8 cellular contexts compared by ENCODE assay signal in the genomic region with DNA sequence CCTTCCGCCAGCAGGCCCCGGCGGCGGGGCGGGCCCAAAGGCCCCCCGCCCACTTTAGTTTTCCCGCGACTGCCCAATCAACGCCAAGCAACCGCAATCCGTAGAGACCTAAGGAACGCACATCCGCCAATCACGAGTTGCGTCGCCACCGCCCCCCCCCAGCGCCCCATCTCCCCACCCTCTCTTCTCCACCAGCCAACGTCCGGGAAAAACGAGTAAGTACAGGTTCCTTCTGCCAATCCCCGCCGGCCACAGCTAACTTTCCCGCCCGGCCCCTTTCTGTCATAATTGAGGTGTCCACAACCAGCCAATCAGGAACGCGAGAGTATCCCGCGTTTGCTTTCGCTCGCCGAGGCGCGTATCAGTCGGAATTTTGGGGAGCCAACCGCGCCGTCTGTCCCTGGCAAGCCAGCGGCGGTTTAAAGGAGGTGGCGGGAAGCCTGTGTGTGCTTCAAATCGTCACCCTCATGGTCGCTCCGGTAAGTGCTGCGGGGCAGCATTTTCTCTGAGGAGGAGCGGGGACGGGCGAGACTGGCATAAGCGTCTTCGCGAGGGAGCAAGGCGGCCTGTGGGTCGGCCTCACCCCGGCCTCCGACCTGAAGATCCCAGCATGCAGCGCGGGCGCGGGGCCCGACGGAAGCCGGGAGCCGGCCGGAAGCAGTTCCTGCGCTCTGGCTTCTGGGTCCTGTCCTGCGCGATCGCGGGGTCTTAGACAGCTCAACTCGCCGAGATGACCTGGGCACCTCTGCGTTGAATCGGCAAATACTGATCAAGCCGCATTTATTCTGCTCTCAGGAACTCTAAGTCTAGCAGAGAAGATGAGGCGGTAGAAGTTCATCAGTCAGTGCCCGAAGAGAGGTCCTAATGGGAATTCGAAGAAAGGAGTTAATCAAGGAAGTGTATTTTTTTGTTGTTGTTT. TPM values are rescaled to one million over a fixed set of nuclear protein-coding genes. Genes with fewer than 3 reads are reported as not detected.
A peak's percentile ranks its signal among the peaks of the same experiment; 100 is the strongest.
DNase-seq lines count a peak whose midpoint lies in the region; ATAC-seq and TF ChIP-seq lines count a peak whose summit lies in the region.

A gene with protein sequence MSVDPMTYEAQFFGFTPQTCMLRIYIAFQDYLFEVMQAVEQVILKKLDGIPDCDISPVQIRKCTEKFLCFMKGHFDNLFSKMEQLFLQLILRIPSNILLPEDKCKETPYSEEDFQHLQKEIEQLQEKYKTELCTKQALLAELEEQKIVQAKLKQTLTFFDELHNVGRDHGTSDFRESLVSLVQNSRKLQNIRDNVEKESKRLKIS (plus strand): TSS at position 361 of the 919 bp plus-strand sequence. CDS start 2,297 bp downstream, outside the sequence.

- H3K4me1 ChIP-seq in SK-N-SH (ENCODE audit: control insufficient read depth in 1 of 2, insufficient read depth in 2 of 2, low read depth in 1 of 2, low read length in 1 of 2) (peaks cover 15 to 16% of the 10 kb centered on the region in 2 experiments; a peak in 3 of 4 replicates), suprapubic skin (peaks cover 26% of the 10 kb centered on the region)

- H3K4me3 ChIP-seq in SK-N-SH (ENCODE audit: low read depth in 2 of 2, low read length in 1 of 2) (peak within 1 kb of the TSS; percentile 93 to 99), suprapubic skin (peak within 1 kb of the TSS; percentile 92)

- TF ChIP-seq POLR2A in suprapubic skin (IDR thresholded peaks at IDR 0.05): peak in 1 of 2 donors; percentile 71

- peak within 1 kb of the TSS; percentile 79 for H2AFZ ChIP-seq in SK-N-SH (ENCODE audit: low read depth)

- TF ChIP-seq EP300 in SK-N-SH (IDR thresholded peaks at IDR 0.05; ENCODE audit: borderline replicate concordance in 1 of 2, low read depth in 1 of 2, low read length in 1 of 2): no peak; a peak in 1 of 4 replicates
- TF ChIP-seq EP300 in suprapubic skin (IDR thresholded peaks at IDR 0.05): no peak

- no peaks in the 10 kb centered on the region for H4K20me1 ChIP-seq in SK-N-SH (ENCODE audit: insufficient read depth)

- TF ChIP-seq RAD21 in SK-N-SH (IDR thresholded peaks at IDR 0.05; ENCODE audit: low read length): no peak

- CTCF ChIA-PET in SK-N-SH (lab: Yijun Ruan, JAX): interaction anchor here (0.9 to 2.1 kb wide), 6 partner anchors 12 to 47 kb away, joined by 3 to 7 read pairs (median 4); a partner anchor contains a TSS

- peaks cover 53 to 57% of the 10 kb centered on the region in 2 experiments for H3K36me3 ChIP-seq in SK-N-SH (replicated peaks in 1 of 2; ENCODE audit: control insufficient read depth in 1 of 2, insufficient read depth in 2 of 2, low read length in 1 of 2)
- peaks cover 35% of the 10 kb centered on the region for H3K36me3 ChIP-seq in suprapubic skin

- H3K9ac ChIP-seq in SK-N-SH: peak within 1 kb of the TSS; percentile 97

- H3K27me3 ChIP-seq in SK-N-SH (ENCODE audit: insufficient read depth) (no peaks in the 10 kb centered on the region), suprapubic skin (no peaks in the 10 kb centered on the region)

- DNase-seq in GM04503 (ENCODE audit: low read depth): peak; percentile 95
- DNase-seq in NCI-H1048 (lab: John Stamatoyannopoulos, UW): peak; percentile 98
- peak; percentile 98 for DNase-seq in SK-N-SH
- peak; percentile 98 for DNase-seq in activated naive CD4-positive, alpha-beta T cell treated with anti-CD3 and anti-CD28 coated beads, Interleukin-2, amount 50 U/mL, for 16 hours
- DNase-seq in germinal center (ENCODE audit: low spot score): peak; percentile 100
- DNase-seq in nucleus accumbens (lab: John Stamatoyannopoulos, UW): peak; percentile 88 to 100 (median 98)
- peak; percentile 99 to 100 for DNase-seq in suprapubic skin (ENCODE audit: low spot score in 2 of 2)

- H3K27ac ChIP-seq in SK-N-SH (ENCODE audit: low read depth in 2 of 2, low read length in 1 of 2) (peak within 1 kb of the TSS; percentile 98), suprapubic skin (peak within 1 kb of the TSS; percentile 98)

- H3K9me3 ChIP-seq in SK-N-SH (no peaks in the 10 kb centered on the region), suprapubic skin (no peaks in the 10 kb centered on the region)

- peak; percentile 87 for ATAC-seq in HG02571 (IDR thresholded peaks at IDR 0.05; ENCODE audit: unreplicated experiment)

- peak within 1 kb of the TSS; percentile 85 for H3K4me2 ChIP-seq in SK-N-SH

- peaks cover 77% of the 10 kb centered on the region for H3K79me2 ChIP-seq in SK-N-SH (ENCODE audit: insufficient read depth)

- 1% methylated on average over 52 of the region's 77 CpGs for WGBS in SK-N-SH (ENCODE audit: low lambda C conversion rate)
- WGBS in suprapubic skin: 1% methylated on average over 72 of the region's 77 CpGs

- peaks cover 9% of the 10 kb centered on the region for H3F3A ChIP-seq in SK-N-SH (replicated peaks; ENCODE audit: insufficient read depth)

- POLR2A ChIA-PET in SK-N-SH (lab: Yijun Ruan, JAX): interaction anchor here (1.4 to 5.5 kb wide), 7 partner anchors 9 to 67 kb away, joined by 4 to 46 read pairs (median 8); a partner anchor contains a TSS

- TF ChIP-seq CTCF in SK-N-SH (IDR thresholded peaks at IDR 0.05) (no peak), suprapubic skin (IDR thresholded peaks at IDR 0.05) (no peak)

- no peaks in the 10 kb centered on the region for H3K9me2 ChIP-seq in SK-N-SH

TF ChIP-seq in SK-N-SH, 30 proteins besides CTCF, POLR2A, EP300 and RAD21 (continues in another document):
- no peak for TF ChIP-seq FOXM1 (IDR thresholded peaks at IDR 0.05; ENCODE audit: low read depth)
- TF ChIP-seq, protein P1, sequence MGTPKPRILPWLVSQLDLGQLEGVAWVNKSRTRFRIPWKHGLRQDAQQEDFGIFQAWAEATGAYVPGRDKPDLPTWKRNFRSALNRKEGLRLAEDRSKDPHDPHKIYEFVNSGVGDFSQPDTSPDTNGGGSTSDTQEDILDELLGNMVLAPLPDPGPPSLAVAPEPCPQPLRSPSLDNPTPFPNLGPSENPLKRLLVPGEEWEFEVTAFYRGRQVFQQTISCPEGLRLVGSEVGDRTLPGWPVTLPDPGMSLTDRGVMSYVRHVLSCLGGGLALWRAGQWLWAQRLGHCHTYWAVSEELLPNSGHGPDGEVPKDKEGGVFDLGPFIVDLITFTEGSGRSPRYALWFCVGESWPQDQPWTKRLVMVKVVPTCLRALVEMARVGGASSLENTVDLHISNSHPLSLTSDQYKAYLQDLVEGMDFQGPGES (IDR thresholded peaks at IDR 0.05; ENCODE audit: low read depth, low read length): peak; percentile 48; the same call in 1 of the 2 replicates
- peak; percentile 77; the same call in 1 of the 2 replicates for TF ChIP-seq SIN3A (IDR thresholded peaks at IDR 0.05; ENCODE audit: borderline replicate concordance, low read depth, low read length)
- TF ChIP-seq, protein P2, sequence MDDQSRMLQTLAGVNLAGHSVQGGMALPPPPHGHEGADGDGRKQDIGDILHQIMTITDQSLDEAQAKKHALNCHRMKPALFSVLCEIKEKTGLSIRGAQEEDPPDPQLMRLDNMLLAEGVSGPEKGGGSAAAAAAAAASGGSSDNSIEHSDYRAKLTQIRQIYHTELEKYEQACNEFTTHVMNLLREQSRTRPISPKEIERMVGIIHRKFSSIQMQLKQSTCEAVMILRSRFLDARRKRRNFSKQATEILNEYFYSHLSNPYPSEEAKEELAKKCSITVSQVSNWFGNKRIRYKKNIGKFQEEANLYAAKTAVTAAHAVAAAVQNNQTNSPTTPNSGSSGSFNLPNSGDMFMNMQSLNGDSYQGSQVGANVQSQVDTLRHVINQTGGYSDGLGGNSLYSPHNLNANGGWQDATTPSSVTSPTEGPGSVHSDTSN (IDR thresholded peaks at IDR 0.05): peak; percentile 72
- TF ChIP-seq CHD2 (IDR thresholded peaks at IDR 0.05; ENCODE audit: low read length, partially characterized antibody): peak; percentile 76
- 0 out of 2 replicates have a peak, but pooled peaks have one; percentile 6 for TF ChIP-seq NRF1 (IDR thresholded peaks at IDR 0.05; ENCODE audit: low read depth, low read length)
- no peak; the same call in 1 of the 2 replicates for TF ChIP-seq TEAD4 (IDR thresholded peaks at IDR 0.05; ENCODE audit: borderline replicate concordance, insufficient read depth)
- no peak for TF ChIP-seq JUND (IDR thresholded peaks at IDR 0.05)
- TF ChIP-seq RFX5 (IDR thresholded peaks at IDR 0.05; ENCODE audit: low read length): peak; percentile 85
- TF ChIP-seq, protein P3, sequence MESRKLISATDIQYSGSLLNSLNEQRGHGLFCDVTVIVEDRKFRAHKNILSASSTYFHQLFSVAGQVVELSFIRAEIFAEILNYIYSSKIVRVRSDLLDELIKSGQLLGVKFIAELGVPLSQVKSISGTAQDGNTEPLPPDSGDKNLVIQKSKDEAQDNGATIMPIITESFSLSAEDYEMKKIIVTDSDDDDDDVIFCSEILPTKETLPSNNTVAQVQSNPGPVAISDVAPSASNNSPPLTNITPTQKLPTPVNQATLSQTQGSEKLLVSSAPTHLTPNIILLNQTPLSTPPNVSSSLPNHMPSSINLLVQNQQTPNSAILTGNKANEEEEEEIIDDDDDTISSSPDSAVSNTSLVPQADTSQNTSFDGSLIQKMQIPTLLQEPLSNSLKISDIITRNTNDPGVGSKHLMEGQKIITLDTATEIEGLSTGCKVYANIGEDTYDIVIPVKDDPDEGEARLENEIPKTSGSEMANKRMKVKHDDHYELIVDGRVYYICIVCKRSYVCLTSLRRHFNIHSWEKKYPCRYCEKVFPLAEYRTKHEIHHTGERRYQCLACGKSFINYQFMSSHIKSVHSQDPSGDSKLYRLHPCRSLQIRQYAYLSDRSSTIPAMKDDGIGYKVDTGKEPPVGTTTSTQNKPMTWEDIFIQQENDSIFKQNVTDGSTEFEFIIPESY (IDR thresholded peaks at IDR 0.05; ENCODE audit: borderline replicate concordance, low read depth): 0 out of 2 replicates have a peak, but pooled peaks have one; percentile 46
- TF ChIP-seq, protein P4, sequence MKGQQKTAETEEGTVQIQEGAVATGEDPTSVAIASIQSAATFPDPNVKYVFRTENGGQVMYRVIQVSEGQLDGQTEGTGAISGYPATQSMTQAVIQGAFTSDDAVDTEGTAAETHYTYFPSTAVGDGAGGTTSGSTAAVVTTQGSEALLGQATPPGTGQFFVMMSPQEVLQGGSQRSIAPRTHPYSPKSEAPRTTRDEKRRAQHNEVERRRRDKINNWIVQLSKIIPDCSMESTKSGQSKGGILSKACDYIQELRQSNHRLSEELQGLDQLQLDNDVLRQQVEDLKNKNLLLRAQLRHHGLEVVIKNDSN (IDR thresholded peaks at IDR 0.05; ENCODE audit: borderline replicate concordance, low read depth): 0 out of 2 replicates have a peak, but pooled peaks have one; percentile 6
- TF ChIP-seq FOSL2 (IDR thresholded peaks at IDR 0.05; ENCODE audit: borderline replicate concordance, low read depth): no peak

RNA-seq across cellular contexts. Expression of the gene that starts here (rescaled TPM):
- 9.3 and 12.4 TPM in 2 replicates for polyA plus RNA-seq in SK-N-SH (2012; rRNA removed)
- polyA plus RNA-seq in SK-N-SH (2012; cell fraction: cytosol; rRNA removed): 10.2 and 11.5 TPM in 2 replicates
- polyA plus RNA-seq in SK-N-SH (2012; cell fraction: nucleus; rRNA removed): 8.6 and 25.5 TPM in 2 replicates
- 10 to 100 TPM in 1 of 4 donors, 1 to 10 TPM in 3; 5.8 to 15.2 (median 8.1) TPM for total RNA-seq in suprapubic skin

Comparison
In these comparisons a context has a peak if more than half of its experiments do, and no peak if none do; other contexts are left out.
1. Peak in every context shown above with its lines: DNase-seq, ATAC-seq, H3K4me3 ChIP-seq and H3K27ac ChIP-seq.